11 cellular contexts compared by ENCODE assay signal in genomic region chr22:40531951-40532900, GRCh38.
A peak's percentile ranks its signal among the peaks of the same experiment; 100 is the strongest.
DNase-seq lines count a peak whose midpoint lies in the region; ATAC-seq and TF ChIP-seq lines count a peak whose summit lies in the region.
"Had no signal": no experiment of that assay in that cellular context is flagged by ENCODE, and none has a peak within 500 bp of the region (broad histone marks: within the 10 kb centered on the region; RNA-seq: fewer than 3 reads in every experiment).

No MANE protein-coding gene starts in this region.

- H3K36me3 Mint-ChIP-seq in activated CD4-positive, alpha-beta T cell treated with anti-CD3 and anti-CD28 coated beads for 36 hours (ENCODE audit: low read depth), result peaks cover 10% of the 10 kb centered on the region

- H3K4me1 Mint-ChIP-seq in activated CD4-positive, alpha-beta T cell treated with anti-CD3 and anti-CD28 coated beads for 36 hours, result peaks cover 77% of the 10 kb centered on the region

- POLR2A ChIA-PET in activated CD4-positive, alpha-beta T cell treated with anti-CD3 and anti-CD28 coated beads for 36 hours (lab: Charles Lee), result no interaction called here
- POLR2A ChIA-PET in HEK293T (lab: Yijun Ruan, JAX), result interaction anchor here (0.6 to 3.6 kb wide), 2 partner anchors 102 to 104 kb away, joined by 3 to 28 read pairs; partner anchors contain the start of gene MRTFA

- no peaks in the 10 kb centered on the region for H3K9me3 Mint-ChIP-seq in activated CD4-positive, alpha-beta T cell treated with anti-CD3 and anti-CD28 coated beads for 36 hours (ENCODE audit: low read depth)

- TF ChIP-seq CTCF in VCaP (conservative IDR thresholded peaks at IDR 0.05) (no peak), gastroesophageal sphincter (IDR thresholded peaks at IDR 0.05) (no peak), testis (IDR thresholded peaks at IDR 0.05) (no peak), ovary (IDR thresholded peaks at IDR 0.05) (no peak)

- ATAC-seq in activated CD4-positive, alpha-beta T cell treated with anti-CD3 and anti-CD28 coated beads for 36 hours, result peak; percentile 47
- ATAC-seq in gastroesophageal sphincter, result no peak

- 53 to 58% methylated on average over 3 of the region's 3 CpGs for WGBS in gastroesophageal sphincter (ENCODE audit: low coverage in 1 of 2), 2 donors
- 61 to 66% methylated on average over 3 of the region's 3 CpGs for WGBS in testis, 2 donors
- WGBS in ovary, 3 donors, result 63 to 77% (median 72%) methylated on average over 3 of the region's 3 CpGs

- peak overlapping the region in 1 of 2 donors; percentile 34 for H3K4me3 ChIP-seq in gastroesophageal sphincter
- H3K4me3 ChIP-seq in testis, result no peak overlapping the region
- no peak overlapping the region for H3K4me3 ChIP-seq in ovary

- H3K9me3 ChIP-seq in gastroesophageal sphincter (no peaks in the 10 kb centered on the region), testis (no peaks in the 10 kb centered on the region), ovary (no peaks in the 10 kb centered on the region)

- H3K36me3 ChIP-seq in gastroesophageal sphincter (no peaks in the 10 kb centered on the region), testis (ENCODE audit: low read depth, missing control alignments) (no peaks in the 10 kb centered on the region), ovary (no peaks in the 10 kb centered on the region)

- H3K27ac Mint-ChIP-seq in activated CD4-positive, alpha-beta T cell treated with anti-CD3 and anti-CD28 coated beads for 36 hours, result peak overlapping the region; percentile 92

- no peak for TF ChIP-seq POLR2A in gastroesophageal sphincter (IDR thresholded peaks at IDR 0.05)
- TF ChIP-seq POLR2A in testis (IDR thresholded peaks at IDR 0.05), result no peak
- no peak for TF ChIP-seq POLR2A in ovary (IDR thresholded peaks at IDR 0.05)

- CTCF ChIA-PET in activated CD4-positive, alpha-beta T cell treated with anti-CD3 and anti-CD28 coated beads for 36 hours (lab: Charles Lee), result interaction anchor here (0.5 to 3.2 kb wide), 15 partner anchors 11 to 723 kb away, joined by 3 to 19 read pairs (median 4); partner anchors contain the start of gene XPNPEP3
- CTCF ChIA-PET in HEK293T (lab: Yijun Ruan, JAX), result interaction anchor here (0.6 kb wide), 1 partner anchor 144 kb away, joined by 3 read pairs; no protein-coding TSS in a partner anchor

- intact Hi-C loops in activated CD4-positive, alpha-beta T cell treated with anti-CD3 and anti-CD28 coated beads for 36 hours (cut with DNase I, micrococcal nuclease), result loop anchor here (2.0 to 5.0 kb wide), 6 partner anchors 50 to 195 kb away; partner anchors contain the start of gene MRTFA (in 2 of the 2)
- intact Hi-C loops in testis (cut with DNase I; ENCODE audit: low total_unique reads), result no loop called here
- intact Hi-C loops in ovary (cut with DNase I), result no loop called here

- no peak for DNase-seq in activated CD4-positive, alpha-beta T cell treated with anti-CD3 and anti-CD28 coated beads for 36 hours
- no peak for DNase-seq in activated CD4-positive, alpha-beta T cell treated with anti-CD3 and anti-CD28 coated beads for 4 hours
- no peak for DNase-seq in testis
- DNase-seq in ovary, result no peak
- no peak for DNase-seq in putamen (ENCODE audit: low spot score)
- no peak for DNase-seq in HEK293T (ENCODE audit: extremely low spot score)
- DNase-seq: ACHN, NCI-H2227 treated with DMSO at 0.1 percent for 48 hours, nucleus accumbens had no signal

- no peaks in the 10 kb centered on the region for H3K27me3 Mint-ChIP-seq in activated CD4-positive, alpha-beta T cell treated with anti-CD3 and anti-CD28 coated beads for 36 hours

- H3K4me3 Mint-ChIP-seq in activated CD4-positive, alpha-beta T cell treated with anti-CD3 and anti-CD28 coated beads for 36 hours, result peak overlapping the region; percentile 78

- H3K27ac ChIP-seq in VCaP (peak overlapping the region; percentile 44), gastroesophageal sphincter (peak overlapping the region; percentile 13 to 60 (median 46)), testis (peak overlapping the region; percentile 23 to 74), ovary (peak overlapping the region in 1 of 2 donors; percentile 27)

- peaks cover 24 to 64% (median 24%) of the 10 kb centered on the region in 3 donors for H3K4me1 ChIP-seq in gastroesophageal sphincter
- peaks cover 38% of the 10 kb centered on the region for H3K4me1 ChIP-seq in testis
- peaks cover 12% of the 10 kb centered on the region for H3K4me1 ChIP-seq in ovary (ENCODE audit: insufficient read depth)

- H3K27me3 ChIP-seq in gastroesophageal sphincter (no peaks in the 10 kb centered on the region), testis (no peaks in the 10 kb centered on the region), ovary (no peaks in the 10 kb centered on the region)

- TF ChIP-seq EP300 in gastroesophageal sphincter (IDR thresholded peaks at IDR 0.05) (no peak), ovary (IDR thresholded peaks at IDR 0.05) (no peak)

TF ChIP-seq in HEK293T, 16 proteins besides CTCF, POLR2A, EP300 and RAD21:
- TF ChIP-seq LEF1 (IDR thresholded peaks at IDR 0.05; ENCODE audit: borderline replicate concordance) (no peak), CTBP1 (IDR thresholded peaks at IDR 0.05; ENCODE audit: borderline replicate concordance) (no peak), FOXA1 (IDR thresholded peaks at IDR 0.05) (no peak), TARDBP (IDR thresholded peaks at IDR 0.05) (no peak), BHLHE40 (IDR thresholded peaks at IDR 0.05; ENCODE audit: borderline replicate concordance) (no peak), ARNT (IDR thresholded peaks at IDR 0.05) (no peak), SUZ12 (IDR thresholded peaks at IDR 0.05) (no peak), SP1 (IDR thresholded peaks at IDR 0.05) (no peak), FOXM1 (IDR thresholded peaks at IDR 0.05; ENCODE audit: borderline replicate concordance) (no peak), HDGF (IDR thresholded peaks at IDR 0.05; ENCODE audit: borderline replicate concordance) (no peak), FOXK2 (IDR thresholded peaks at IDR 0.05) (no peak), NFRKB (IDR thresholded peaks at IDR 0.05) (no peak), ZNF384 (IDR thresholded peaks at IDR 0.05) (no peak), L3MBTL2 (conservative IDR thresholded peaks at IDR 0.05) (no peak), PKNOX1 (IDR thresholded peaks at IDR 0.05) (no peak), ELF4 (IDR thresholded peaks at IDR 0.05) (no peak)

Comparison
In these comparisons a context has a peak if more than half of its experiments do, and no peak if none do; other contexts are left out.
1. intact Hi-C loops: an anchor here in activated CD4-positive, alpha-beta T cell treated with anti-CD3 and anti-CD28 coated beads for 36 hours (2.0 to 5.0 kb wide); none called in testis and ovary.